ENCODE assay signal across 36 cellular contexts in genomic region chr16:62058412-62058811, GRCh38. TPM values are rescaled to one million over a fixed set of nuclear protein-coding genes. Genes with fewer than 3 reads are reported as not detected.
"Had no signal": no experiment of that assay in that cellular context is flagged by ENCODE, and none has a peak within 500 bp of the region (broad histone marks: within the 10 kb centered on the region; RNA-seq: fewer than 3 reads in every experiment).

No MANE protein-coding gene starts in this region.

- H3K27ac Mint-ChIP-seq: activated CD4-positive, alpha-beta memory T cell treated with anti-CD3 and anti-CD28 coated beads, Interleukin-2, amount 10 ng/mL, durations not matched to agents 7 days and 5 days; activated CD4-positive, alpha-beta T cell treated with anti-CD3 and anti-CD28 coated beads for 36 hours; activated CD4-positive, alpha-beta T cell treated with anti-CD3 and anti-CD28 coated beads, Interleukin-2, amount 10 ng/mL, durations not matched to agents 7 days and 5 days; activated CD8-positive, alpha-beta memory T cell treated with anti-CD3 and anti-CD28 coated beads, Interleukin-2, amount 10 ng/mL, durations not matched to agents 7 days and 5 days; activated CD8-positive, alpha-beta T cell treated with anti-CD3 and anti-CD28 coated beads, Interleukin-2, amount 10 ng/mL, durations not matched to agents 7 days and 5 days; activated naive CD4-positive, alpha-beta T cell treated with anti-CD3 and anti-CD28 coated beads, Interleukin-2, amount 10 ng/mL, durations not matched to agents 7 days and 5 days; activated naive CD8-positive, alpha-beta T cell; activated naive CD8-positive, alpha-beta T cell treated with anti-CD3 and anti-CD28 coated beads, Interleukin-2, amount 10 ng/mL, durations not matched to agents 7 days and 5 days; activated naive CD8-positive, alpha-beta T cell treated with anti-CD3 and anti-CD28 coated beads, Interleukin-2, amount 50 U/mL, for 24 hours; activated T-cell treated with anti-CD3 and anti-CD28 coated beads, Interleukin-2, amount 50 U/mL, for 24 hours; activated T-helper 2 cell treated with anti-CD3 and anti-CD28 coated beads, Interferon-gamma antibody, Interleukin-2, Interleukin-4, amounts not matched to agents 10 μg/mL and 5 μg/mL and 100 μg/mL, durations not matched to agents 14 hours and 24 hours and 36 hours; brain; T-helper 1 cell treated with Interleukin-12 subunit alpha and Interleukin-12 subunit beta and Interleukin-4 antibody, amounts not matched to agents 30 μg/mL and 1 μg/mL, for 36 hours; T-helper 2 cell treated with Interferon-gamma antibody and Interleukin-4, amounts not matched to agents 5 μg/mL and 100 μg/mL, for 36 hours had no signal

- H3K27ac ChIP-seq: ascending aorta, VCaP had no signal

- H3K4me3 Mint-ChIP-seq: activated CD4-positive, alpha-beta memory T cell treated with anti-CD3 and anti-CD28 coated beads, Interleukin-2, amount 10 ng/mL, durations not matched to agents 7 days and 5 days; activated CD4-positive, alpha-beta T cell treated with anti-CD3 and anti-CD28 coated beads for 36 hours; activated CD4-positive, alpha-beta T cell treated with anti-CD3 and anti-CD28 coated beads, Interleukin-2, amount 10 ng/mL, durations not matched to agents 7 days and 5 days; activated CD8-positive, alpha-beta memory T cell treated with anti-CD3 and anti-CD28 coated beads, Interleukin-2, amount 10 ng/mL, durations not matched to agents 7 days and 5 days; activated CD8-positive, alpha-beta T cell treated with anti-CD3 and anti-CD28 coated beads, Interleukin-2, amount 10 ng/mL, durations not matched to agents 7 days and 5 days; activated naive CD4-positive, alpha-beta T cell treated with anti-CD3 and anti-CD28 coated beads, Interleukin-2, amount 10 ng/mL, durations not matched to agents 7 days and 5 days; activated naive CD4-positive, alpha-beta T cell treated with anti-CD3 and anti-CD28 coated beads, Interleukin-2, amount 50 U/mL, for 24 hours; activated naive CD8-positive, alpha-beta T cell; activated naive CD8-positive, alpha-beta T cell treated with anti-CD3 and anti-CD28 coated beads, Interleukin-2, amount 10 ng/mL, durations not matched to agents 7 days and 5 days; activated naive CD8-positive, alpha-beta T cell treated with anti-CD3 and anti-CD28 coated beads, Interleukin-2, amount 50 U/mL, for 24 hours; activated T-cell treated with anti-CD3 and anti-CD28 coated beads, Interleukin-2, amount 50 U/mL, for 24 hours; brain; T-helper 1 cell treated with Interleukin-12 subunit alpha and Interleukin-12 subunit beta and Interleukin-4 antibody, amounts not matched to agents 30 μg/mL and 1 μg/mL, for 36 hours; T-helper 2 cell treated with Interferon-gamma antibody and Interleukin-4, amounts not matched to agents 5 μg/mL and 100 μg/mL, for 36 hours had no signal

- H3K27me3 ChIP-seq: ascending aorta had no signal

- H3K27me3 Mint-ChIP-seq: activated CD4-positive, alpha-beta memory T cell treated with anti-CD3 and anti-CD28 coated beads, Interleukin-2, amount 10 ng/mL, durations not matched to agents 7 days and 5 days; activated CD4-positive, alpha-beta T cell treated with anti-CD3 and anti-CD28 coated beads for 36 hours; activated CD4-positive, alpha-beta T cell treated with anti-CD3 and anti-CD28 coated beads, Interleukin-2, amount 10 ng/mL, durations not matched to agents 7 days and 5 days; activated CD8-positive, alpha-beta memory T cell treated with anti-CD3 and anti-CD28 coated beads, Interleukin-2, amount 10 ng/mL, durations not matched to agents 7 days and 5 days; activated naive CD4-positive, alpha-beta T cell treated with anti-CD3 and anti-CD28 coated beads, Interleukin-2, amount 10 ng/mL, durations not matched to agents 7 days and 5 days; activated naive CD4-positive, alpha-beta T cell treated with anti-CD3 and anti-CD28 coated beads, Interleukin-2, amount 50 U/mL, for 24 hours; activated naive CD8-positive, alpha-beta T cell; activated naive CD8-positive, alpha-beta T cell treated with anti-CD3 and anti-CD28 coated beads, Interleukin-2, amount 10 ng/mL, durations not matched to agents 7 days and 5 days; activated naive CD8-positive, alpha-beta T cell treated with anti-CD3 and anti-CD28 coated beads, Interleukin-2, amount 50 U/mL, for 24 hours; activated T-cell treated with anti-CD3 and anti-CD28 coated beads, Interleukin-2, amount 50 U/mL, for 24 hours; brain had no signal

- H3K9me3 ChIP-seq: ascending aorta had no signal

- H3K36me3 Mint-ChIP-seq: activated CD8-positive, alpha-beta memory T cell treated with anti-CD3 and anti-CD28 coated beads, Interleukin-2, amount 10 ng/mL, durations not matched to agents 7 days and 5 days; activated naive CD4-positive, alpha-beta T cell treated with anti-CD3 and anti-CD28 coated beads, Interleukin-2, amount 10 ng/mL, durations not matched to agents 7 days and 5 days; activated naive CD4-positive, alpha-beta T cell treated with anti-CD3 and anti-CD28 coated beads, Interleukin-2, amount 50 U/mL, for 24 hours; activated naive CD8-positive, alpha-beta T cell; activated naive CD8-positive, alpha-beta T cell treated with anti-CD3 and anti-CD28 coated beads, Interleukin-2, amount 10 ng/mL, durations not matched to agents 7 days and 5 days; brain had no signal

- DNase-seq: activated CD4-positive, alpha-beta memory T cell treated with anti-CD3 and anti-CD28 coated beads, Interleukin-2, amount 10 ng/mL, durations not matched to agents 7 days and 5 days; activated CD4-positive, alpha-beta T cell treated with anti-CD3 and anti-CD28 coated beads for 1 hour; activated CD4-positive, alpha-beta T cell treated with anti-CD3 and anti-CD28 coated beads for 36 hours; activated CD4-positive, alpha-beta T cell treated with anti-CD3 and anti-CD28 coated beads for 48 hours; activated CD4-positive, alpha-beta T cell treated with anti-CD3 and anti-CD28 coated beads, Interleukin-2, amount 10 ng/mL, durations not matched to agents 7 days and 5 days; activated CD4-positive, alpha-beta T cell treated with anti-CD3 and anti-CD28 coated beads, Interleukin-2, amount 50 U/mL, for 48 hours; activated CD4-positive, CD25-positive, alpha-beta regulatory T cell; activated CD8-positive, alpha-beta memory T cell treated with anti-CD3 and anti-CD28 coated beads for 24 hours; activated CD8-positive, alpha-beta memory T cell treated with anti-CD3 and anti-CD28 coated beads, Interleukin-2, amount 10 ng/mL, durations not matched to agents 7 days and 5 days; activated CD8-positive, alpha-beta memory T cell treated with anti-CD3 and anti-CD28 coated beads, Interleukin-2, amount 50 U/mL, for 48 hours; activated CD8-positive, alpha-beta T cell treated with anti-CD3 and anti-CD28 coated beads, Interleukin-2, amount 10 ng/mL, durations not matched to agents 7 days and 5 days; activated effector memory CD4-positive, alpha-beta T cell treated with Interleukin-2 at 50 U/mL for 16 hours; activated gamma-delta T cell; activated naive CD4-positive, alpha-beta T cell treated with anti-CD3 and anti-CD28 coated beads, Interleukin-2, amount 10 ng/mL, durations not matched to agents 7 days and 5 days; activated naive CD4-positive, alpha-beta T cell treated with Interleukin-2 at 50 U/mL for 16 hours; activated naive CD8-positive, alpha-beta T cell treated with anti-CD3 and anti-CD28 coated beads, Interleukin-2, amount 10 ng/mL, durations not matched to agents 7 days and 5 days; activated naive CD8-positive, alpha-beta T cell treated with anti-CD3 and anti-CD28 coated beads, Interleukin-2, amount 50 U/mL, for 24 hours; activated T-cell treated with anti-CD3 and anti-CD28 coated beads, Interleukin-2, amount 50 U/mL, for 24 hours; activated T-cell treated with anti-CD3 and anti-CD28 coated beads, Interleukin-2, amount 50 U/mL, for 48 hours; amygdala; anterior cingulate cortex; central memory CD4-positive, alpha-beta T cell; T-helper 1 cell; T-helper 2 cell; T-helper 9 cell had no signal

- FAIRE-seq: TTC549 had no signal

- H3K4me1 Mint-ChIP-seq: activated CD4-positive, alpha-beta memory T cell treated with anti-CD3 and anti-CD28 coated beads, Interleukin-2, amount 10 ng/mL, durations not matched to agents 7 days and 5 days; activated CD4-positive, alpha-beta T cell treated with anti-CD3 and anti-CD28 coated beads for 36 hours; activated CD4-positive, alpha-beta T cell treated with anti-CD3 and anti-CD28 coated beads, Interleukin-2, amount 10 ng/mL, durations not matched to agents 7 days and 5 days; activated CD8-positive, alpha-beta memory T cell treated with anti-CD3 and anti-CD28 coated beads, Interleukin-2, amount 10 ng/mL, durations not matched to agents 7 days and 5 days; activated naive CD4-positive, alpha-beta T cell treated with anti-CD3 and anti-CD28 coated beads, Interleukin-2, amount 10 ng/mL, durations not matched to agents 7 days and 5 days; activated naive CD4-positive, alpha-beta T cell treated with anti-CD3 and anti-CD28 coated beads, Interleukin-2, amount 50 U/mL, for 24 hours; activated naive CD8-positive, alpha-beta T cell treated with anti-CD3 and anti-CD28 coated beads, Interleukin-2, amount 10 ng/mL, durations not matched to agents 7 days and 5 days; activated naive CD8-positive, alpha-beta T cell treated with anti-CD3 and anti-CD28 coated beads, Interleukin-2, amount 50 U/mL, for 24 hours; brain had no signal

- H3K36me3 ChIP-seq: ascending aorta had no signal

- H3K4me1 ChIP-seq: ascending aorta had no signal

- H3K4me3 ChIP-seq: ascending aorta had no signal

- ATAC-seq: activated CD4-positive, alpha-beta T cell treated with anti-CD3 and anti-CD28 coated beads for 36 hours; activated CD4-positive, CD25-positive, alpha-beta regulatory T cell treated with anti-CD3 and anti-CD28 coated beads, Interleukin-2, amount 50 U/mL, for 24 hours; activated CD8-positive, alpha-beta memory T cell treated with anti-CD3 and anti-CD28 coated beads, Interleukin-2, amount 10 ng/mL, durations not matched to agents 7 days and 5 days; activated CD8-positive, alpha-beta T cell treated with anti-CD3 and anti-CD28 coated beads, Interleukin-2, amount 10 ng/mL, durations not matched to agents 7 days and 5 days; activated naive CD8-positive, alpha-beta T cell treated with anti-CD3 and anti-CD28 coated beads, Interleukin-2, amount 50 U/mL, for 24 hours had no signal

RNA-seq across cellular contexts. Expression of gene CDH8, which starts 22.2 kb away (rescaled TPM):
- total RNA-seq: activated CD4-positive, alpha-beta memory T cell treated with anti-CD3 and anti-CD28 coated beads, Interleukin-2, amount 10 ng/mL, durations not matched to agents 7 days and 5 days; activated CD4-positive, alpha-beta T cell treated with anti-CD3 and anti-CD28 coated beads for 36 hours; activated CD4-positive, alpha-beta T cell treated with anti-CD3 and anti-CD28 coated beads, Interleukin-2, amount 10 ng/mL, durations not matched to agents 7 days and 5 days; activated CD8-positive, alpha-beta memory T cell treated with anti-CD3 and anti-CD28 coated beads, Interleukin-2, amount 10 ng/mL, durations not matched to agents 7 days and 5 days; activated CD8-positive, alpha-beta T cell treated with anti-CD3 and anti-CD28 coated beads, Interleukin-2, amount 10 ng/mL, durations not matched to agents 7 days and 5 days; activated T-helper 2 cell treated with anti-CD3 and anti-CD28 coated beads, Interferon-gamma antibody, Interleukin-2, Interleukin-4, amounts not matched to agents 10 μg/mL and 5 μg/mL and 100 μg/mL, durations not matched to agents 14 hours and 24 hours and 36 hours; ascending aorta had no signal
- polyA plus RNA-seq: adipose tissue had no signal
